Comparison of ENCODE assay signal across 19 cellular contexts in genomic region chr12:95739561-95740313, GRCh38. TPM values are rescaled to one million over a fixed set of nuclear protein-coding genes. Genes with fewer than 3 reads are reported as not detected.
DNase-seq lines count a peak whose midpoint lies in the region; ATAC-seq and TF ChIP-seq lines count a peak whose summit lies in the region.
"Had no signal": no experiment of that assay in that cellular context is flagged by ENCODE, and none has a peak within 500 bp of the region (broad histone marks: within the 10 kb centered on the region; RNA-seq: fewer than 3 reads in every experiment).

No MANE protein-coding gene starts in this region.

- no peaks in the 10 kb centered on the region for H3K4me1 Mint-ChIP-seq in activated T-cell treated with anti-CD3 and anti-CD28 coated beads, Interleukin-2, amount 50 U/mL, for 4 hours (ENCODE audit: low read depth)
- H3K4me1 Mint-ChIP-seq: activated CD8-positive, alpha-beta memory T cell treated with anti-CD3 and anti-CD28 coated beads, Interleukin-2, amount 10 ng/mL, durations not matched to agents 7 days and 5 days; central memory CD8-positive, alpha-beta T cell; neural progenitor cell had no signal

- H3K4me1 ChIP-seq in esophagus muscularis mucosa (peaks cover 20 to 54% (median 28%) of the 10 kb centered on the region in 4 donors), right lobe of liver (no peaks in the 10 kb centered on the region), stomach (peaks cover 6 to 55% (median 25%) of the 10 kb centered on the region in 4 donors)
- H3K4me1 ChIP-seq: neural progenitor cell had no signal

- no peaks in the 10 kb centered on the region for H3K27me3 Mint-ChIP-seq in activated T-cell treated with anti-CD3 and anti-CD28 coated beads, Interleukin-2, amount 50 U/mL, for 4 hours (ENCODE audit: low read depth)

- ATAC-seq in right lobe of liver: peak; percentile 68 to 89 (median 78)
- ATAC-seq in activated T-cell treated with anti-CD3 and anti-CD28 coated beads, Interleukin-2, amount 50 U/mL, for 4 hours: no peak
- ATAC-seq: activated CD8-positive, alpha-beta memory T cell treated with anti-CD3 and anti-CD28 coated beads, Interleukin-2, amount 10 ng/mL, durations not matched to agents 7 days and 5 days had no signal

- peak overlapping the region; percentile 21 to 63 (median 40) for H3K27ac ChIP-seq in esophagus muscularis mucosa (replicated peaks in 1 of 4)
- no peak overlapping the region for H3K27ac ChIP-seq in right lobe of liver
- H3K27ac ChIP-seq in stomach: peak overlapping the region; percentile 27 to 76 (median 63)
- H3K27ac ChIP-seq: epithelial cell of prostate, HL-60, neural progenitor cell had no signal

- intact Hi-C loops in esophagus muscularis mucosa (cut with DNase I) (no loop called here), right lobe of liver (cut with DNase I) (no loop called here), stomach (cut with DNase I; ENCODE audit: low total_unique reads) (no loop called here)

- H3K36me3 Mint-ChIP-seq in activated T-cell treated with anti-CD3 and anti-CD28 coated beads, Interleukin-2, amount 50 U/mL, for 4 hours (ENCODE audit: insufficient read depth): no peaks in the 10 kb centered on the region
- H3K36me3 Mint-ChIP-seq: activated CD8-positive, alpha-beta memory T cell treated with anti-CD3 and anti-CD28 coated beads, Interleukin-2, amount 10 ng/mL, durations not matched to agents 7 days and 5 days; neural progenitor cell had no signal

- peaks cover 0 to 12% (median 0%) of the 10 kb centered on the region in 4 donors for H3K36me3 ChIP-seq in esophagus muscularis mucosa
- peaks cover 0 to 3% (median 0%) of the 10 kb centered on the region in 4 donors for H3K36me3 ChIP-seq in right lobe of liver
- H3K36me3 ChIP-seq in stomach: peaks cover 0 to 10% (median 3%) of the 10 kb centered on the region in 4 donors
- H3K36me3 ChIP-seq: neural progenitor cell had no signal

- TF ChIP-seq EP300 in esophagus muscularis mucosa (IDR thresholded peaks at IDR 0.05): no peak
- no peak for TF ChIP-seq EP300 in stomach (IDR thresholded peaks at IDR 0.05)

- no peak for TF ChIP-seq CTCF in esophagus muscularis mucosa (IDR thresholded peaks at IDR 0.05)
- TF ChIP-seq CTCF in right lobe of liver (IDR thresholded peaks at IDR 0.05): no peak
- no peak for TF ChIP-seq CTCF in stomach (IDR thresholded peaks at IDR 0.05)

- WGBS in esophagus muscularis mucosa: 64% methylated on average over 13 of the region's 13 CpGs
- WGBS in right lobe of liver (ENCODE audit: insufficient coverage, low coverage, low lambda C conversion rate, missing lambda C conversion rate): 74% methylated on average over 13 of the region's 13 CpGs
- WGBS in stomach, 5 donors: 54 to 65% (median 55%) methylated on average over 13 of the region's 13 CpGs

- DNase-seq in OCI-M1 (lab: John Stamatoyannopoulos, UW): peak; percentile 39
- no peak for DNase-seq in esophagus muscularis mucosa (ENCODE audit: extremely low spot score)
- no peak for DNase-seq in right lobe of liver
- no peak for DNase-seq in stomach
- DNase-seq in T1000 (lab: John Stamatoyannopoulos, UW): no peak
- DNase-seq in activated T-cell treated with anti-CD3 and anti-CD28 coated beads, Interleukin-2, amount 50 U/mL, for 4 hours: no peak
- DNase-seq in DMS153 (lab: John Stamatoyannopoulos, UW): no peak
- no peak for DNase-seq in hepatic stellate cell (ENCODE audit: low spot score)
- DNase-seq: activated CD8-positive, alpha-beta memory T cell treated with anti-CD3 and anti-CD28 coated beads, Interleukin-2, amount 10 ng/mL, durations not matched to agents 7 days and 5 days; activated naive CD4-positive, alpha-beta T cell treated with anti-CD3 and anti-CD28 coated beads for 36 hours; DMS79; Kasumi-1; mesendoderm; NCI-H1930; NCI-H774 had no signal

- H3K27me3 ChIP-seq in esophagus muscularis mucosa (no peaks in the 10 kb centered on the region), right lobe of liver (no peaks in the 10 kb centered on the region), stomach (no peaks in the 10 kb centered on the region)
- H3K27me3 ChIP-seq: neural progenitor cell had no signal

- TF ChIP-seq POLR2A in esophagus muscularis mucosa (IDR thresholded peaks at IDR 0.05; ENCODE audit: low read depth): no peak
- no peak for TF ChIP-seq POLR2A in right lobe of liver (IDR thresholded peaks at IDR 0.05)
- no peak for TF ChIP-seq POLR2A in stomach (IDR thresholded peaks at IDR 0.05)

- H3K4me3 Mint-ChIP-seq in activated T-cell treated with anti-CD3 and anti-CD28 coated beads, Interleukin-2, amount 50 U/mL, for 4 hours: no peak overlapping the region
- H3K4me3 Mint-ChIP-seq: activated CD8-positive, alpha-beta memory T cell treated with anti-CD3 and anti-CD28 coated beads, Interleukin-2, amount 10 ng/mL, durations not matched to agents 7 days and 5 days; activated naive CD4-positive, alpha-beta T cell treated with anti-CD3 and anti-CD28 coated beads for 36 hours; central memory CD8-positive, alpha-beta T cell; neural progenitor cell had no signal

- H3K9me3 Mint-ChIP-seq in activated T-cell treated with anti-CD3 and anti-CD28 coated beads, Interleukin-2, amount 50 U/mL, for 4 hours: peaks cover 2% of the 10 kb centered on the region
- H3K9me3 Mint-ChIP-seq: activated naive CD4-positive, alpha-beta T cell treated with anti-CD3 and anti-CD28 coated beads for 36 hours; central memory CD8-positive, alpha-beta T cell; neural progenitor cell had no signal

- peaks cover 0 to 4% (median 0%) of the 10 kb centered on the region in 4 donors for H3K9me3 ChIP-seq in esophagus muscularis mucosa
- no peaks in the 10 kb centered on the region for H3K9me3 ChIP-seq in right lobe of liver
- H3K9me3 ChIP-seq in stomach: no peaks in the 10 kb centered on the region

- H3K4me3 ChIP-seq in esophagus muscularis mucosa (no peak overlapping the region), right lobe of liver (no peak overlapping the region), stomach (no peak overlapping the region)
- H3K4me3 ChIP-seq: neural progenitor cell had no signal

RNA-seq across cellular contexts. Expression of gene NTN4, which starts 50.8 kb away (rescaled TPM):
- total RNA-seq in esophagus muscularis mucosa: 10 to 100 TPM; 46.7 to 73.1 (median 52.7) TPM
- 10 to 100 TPM; 14.7 to 28.7 (median 18.9) TPM for total RNA-seq in right lobe of liver
- 100 to 1,000 TPM in 1 of 5 donors, 10 to 100 TPM in 4; 11.0 to 110 (median 50.7) TPM for total RNA-seq in stomach
- polyA plus RNA-seq in stomach: 10 to 100 TPM; 10.5 to 23.5 (median 13.0) TPM
- total RNA-seq in activated T-cell treated with anti-CD3 and anti-CD28 coated beads, Interleukin-2, amount 50 U/mL, for 4 hours: under 1 TPM; 0.13 to 0.16 (median 0.16) TPM
- total RNA-seq: activated CD8-positive, alpha-beta memory T cell treated with anti-CD3 and anti-CD28 coated beads, Interleukin-2, amount 10 ng/mL, durations not matched to agents 7 days and 5 days; activated naive CD4-positive, alpha-beta T cell treated with anti-CD3 and anti-CD28 coated beads for 36 hours had no signal

Comparison
In these comparisons a context has a peak if more than half of its experiments do, and no peak if none do; other contexts are left out.
1. H3K27ac ChIP-seq: peak in esophagus muscularis mucosa (4 of 4) and stomach (5 of 5); none in right lobe of liver (0 of 3).
2. ATAC-seq: peak in right lobe of liver (4 of 4); none in activated T-cell treated with anti-CD3 and anti-CD28 coated beads, Interleukin-2, amount 50 U/mL, for 4 hours (0 of 2).
3. RNA of gene NTN4, which starts 50.8 kb away (total RNA-seq): 46.7 to 73.1 TPM in esophagus muscularis mucosa, 11.0 to 110 TPM in stomach and 14.7 to 28.7 TPM in right lobe of liver; 0.13 to 0.16 TPM in activated T-cell treated with anti-CD3 and anti-CD28 coated beads, Interleukin-2, amount 50 U/mL, for 4 hours; every median in the first group is over 10 times any median in the second.